ENCODE assay signal across 35 cellular contexts in genomic region chr6:25259756-25260155, GRCh38. TPM values are rescaled to one million over a fixed set of nuclear protein-coding genes. Genes with fewer than 3 reads are reported as not detected.
DNase-seq lines count a peak whose midpoint lies in the region; ATAC-seq, FAIRE-seq and TF ChIP-seq lines count a peak whose summit lies in the region.
"Had no signal": no experiment of that assay in that cellular context is flagged by ENCODE, and none has a peak within 500 bp of the region (broad histone marks: within the 10 kb centered on the region; RNA-seq: fewer than 3 reads in every experiment).

No MANE protein-coding gene starts in this region.

- H2AFZ ChIP-seq in HepG2 (ENCODE audit: low read length) (no peak overlapping the region), K562 (ENCODE audit: low read depth, low read length) (no peak overlapping the region)

- H3K27ac ChIP-seq in HepG2 (ENCODE audit: extremely low read length, insufficient read depth, low read length), result no peak overlapping the region
- no peak overlapping the region for H3K27ac ChIP-seq in right lobe of liver
- no peak overlapping the region for H3K27ac ChIP-seq in K562 (ENCODE audit: extremely low read depth, low read depth, low read length)
- H3K27ac ChIP-seq: 22Rv1; A549; BLaER1; BLaER1 treated with 17β-estradiol and CSF1 and Interleukin-3, amounts not matched to agents 10 nM and 100 nM; C4-2B had no signal

- peaks cover 16% of the 10 kb centered on the region for H3K27me3 Mint-ChIP-seq in activated CD4-positive, alpha-beta T cell treated with anti-CD3 and anti-CD28 coated beads, Interleukin-2, amount 10 ng/mL, durations not matched to agents 24 days and 14 days
- H3K27me3 Mint-ChIP-seq: CD4-positive, alpha-beta memory T cell; CD4-positive, alpha-beta T cell had no signal

- TF ChIP-seq POLR2A in HepG2 (IDR thresholded peaks at IDR 0.05; ENCODE audit: insufficient read depth in 1 of 2, low read depth in 2 of 2, low read length in 2 of 2) (no peak), right lobe of liver (IDR thresholded peaks at IDR 0.05) (no peak), K562 (conservative IDR thresholded peaks at IDR 0.05) (no peak)

- WGBS in HepG2 (ENCODE audit: low lambda C conversion rate), result 44% methylated on average over 4 of the region's 4 CpGs
- WGBS in right lobe of liver (ENCODE audit: insufficient coverage, low coverage, low lambda C conversion rate, missing lambda C conversion rate), result 91% methylated on average over 4 of the region's 4 CpGs
- 0% methylated on average over 4 of the region's 4 CpGs for WGBS in K562 (ENCODE audit: insufficient coverage, low coverage, missing lambda C conversion rate)

- ATAC-seq in HepG2 (no peak), right lobe of liver (no peak), K562 (no peak), HG03571 (IDR thresholded peaks at IDR 0.05; ENCODE audit: unreplicated experiment) (no peak)
- ATAC-seq: A549; CD8-positive, alpha-beta T cell had no signal

- H3K9me3 Mint-ChIP-seq in activated CD4-positive, alpha-beta T cell treated with anti-CD3 and anti-CD28 coated beads, Interleukin-2, amount 10 ng/mL, durations not matched to agents 24 days and 14 days, result no peaks in the 10 kb centered on the region
- H3K9me3 Mint-ChIP-seq: CD4-positive, alpha-beta memory T cell; CD4-positive, alpha-beta T cell; CD4-positive, CD25-positive, alpha-beta regulatory T cell; CD8-positive, alpha-beta memory T cell; CD8-positive, alpha-beta T cell had no signal

- H3K9me3 ChIP-seq in HepG2 (ENCODE audit: low read length) (no peaks in the 10 kb centered on the region), right lobe of liver (no peaks in the 10 kb centered on the region), K562 (replicated peaks; ENCODE audit: control insufficient read depth, insufficient read depth, low read depth, low read length) (no peaks in the 10 kb centered on the region)
- H3K9me3 ChIP-seq: A549; BE2C; BLaER1; BLaER1 treated with 17β-estradiol and CSF1 and Interleukin-3, amounts not matched to agents 10 nM and 100 nM; Caco-2 had no signal

- CTCF ChIA-PET in HepG2 (lab: Yijun Ruan, JAX; ENCODE audit: low intra/inter-chr PET ratio, low total read pairs), result no interaction called here
- CTCF ChIA-PET in K562 (lab: Yijun Ruan, JAX; ENCODE audit: low intra/inter-chr PET ratio), result no interaction called here

- no peak for TF ChIP-seq CTCF in HepG2 (CRISPR knock-in tag; IDR thresholded peaks at IDR 0.05)
- no peak for TF ChIP-seq CTCF in right lobe of liver (IDR thresholded peaks at IDR 0.05)
- no peak for TF ChIP-seq CTCF in K562 (IDR thresholded peaks at IDR 0.05 in 2 of 3, conservative IDR thresholded peaks at IDR 0.05 in 1 of 3; ENCODE audit: insufficient read depth in 2 of 3, low read depth in 1 of 3, low read length in 3 of 3)

- POLR2A ChIA-PET in HepG2 (lab: Yijun Ruan, JAX), result no interaction called here
- POLR2A ChIA-PET in K562 (lab: Yijun Ruan, JAX), result no interaction called here

- H4K20me1 ChIP-seq in HepG2 (ENCODE audit: insufficient read depth, low read length) (no peaks in the 10 kb centered on the region), K562 (replicated peaks; ENCODE audit: control insufficient read depth, insufficient read depth, low read length) (no peaks in the 10 kb centered on the region)
- H4K20me1 ChIP-seq: BLaER1; BLaER1 treated with 17β-estradiol and CSF1 and Interleukin-3, amounts not matched to agents 10 nM and 100 nM had no signal

- intact Hi-C loops in activated CD4-positive, alpha-beta T cell treated with anti-CD3 and anti-CD28 coated beads, Interleukin-2, amount 10 ng/mL, durations not matched to agents 24 days and 14 days (cut with micrococcal nuclease), result no loop called here
- intact Hi-C loops in HepG2 (cut with micrococcal nuclease; ENCODE audit: unreplicated experiment), result no loop called here
- intact Hi-C loops in right lobe of liver (cut with DNase I), result no loop called here
- intact Hi-C loops in K562 (cut with micrococcal nuclease), result no loop called here

- no peak overlapping the region for H3K27ac Mint-ChIP-seq in activated CD4-positive, alpha-beta T cell treated with anti-CD3 and anti-CD28 coated beads, Interleukin-2, amount 10 ng/mL, durations not matched to agents 24 days and 14 days
- H3K27ac Mint-ChIP-seq: B cell; CD14-positive monocyte; CD4-positive, alpha-beta memory T cell; CD4-positive, alpha-beta T cell; CD4-positive, CD25-positive, alpha-beta regulatory T cell; CD8-positive, alpha-beta T cell had no signal

- H3K36me3 ChIP-seq in HepG2 (replicated peaks in 1 of 2; ENCODE audit: control insufficient read depth in 1 of 2, insufficient read depth in 2 of 2, low read length in 2 of 2) (no peaks in the 10 kb centered on the region), right lobe of liver (no peaks in the 10 kb centered on the region), K562 (ENCODE audit: control insufficient read depth, insufficient read depth, low read length) (no peaks in the 10 kb centered on the region)
- H3K36me3 ChIP-seq: BE2C; BLaER1; BLaER1 treated with 17β-estradiol and CSF1 and Interleukin-3, amounts not matched to agents 10 nM and 100 nM had no signal

- H3K36me3 Mint-ChIP-seq in activated CD4-positive, alpha-beta T cell treated with anti-CD3 and anti-CD28 coated beads, Interleukin-2, amount 10 ng/mL, durations not matched to agents 24 days and 14 days (ENCODE audit: low read depth), result no peaks in the 10 kb centered on the region
- H3K36me3 Mint-ChIP-seq: CD14-positive monocyte; CD4-positive, alpha-beta memory T cell; CD4-positive, CD25-positive, alpha-beta regulatory T cell; CD8-positive, alpha-beta memory T cell; CD8-positive, alpha-beta T cell had no signal

- H3K27me3 ChIP-seq in HepG2 (ENCODE audit: control insufficient read depth in 1 of 2, insufficient read depth in 2 of 2, low read length in 2 of 2) (no peaks in the 10 kb centered on the region), right lobe of liver (no peaks in the 10 kb centered on the region), K562 (ENCODE audit: control insufficient read depth in 2 of 2, insufficient read depth in 2 of 2, low read length in 2 of 2) (no peaks in the 10 kb centered on the region)
- H3K27me3 ChIP-seq: BE2C; BLaER1; BLaER1 treated with 17β-estradiol and CSF1 and Interleukin-3, amounts not matched to agents 10 nM and 100 nM had no signal

- H3K4me2 ChIP-seq in HepG2 (ENCODE audit: low read depth, low read length), result no peak overlapping the region
- no peak overlapping the region for H3K4me2 ChIP-seq in K562 (ENCODE audit: insufficient read depth, low read length)
- H3K4me2 ChIP-seq: A549; BLaER1; BLaER1 treated with 17β-estradiol and CSF1 and Interleukin-3, amounts not matched to agents 10 nM and 100 nM had no signal

- H3K4me1 Mint-ChIP-seq in activated CD4-positive, alpha-beta T cell treated with anti-CD3 and anti-CD28 coated beads, Interleukin-2, amount 10 ng/mL, durations not matched to agents 24 days and 14 days, result no peaks in the 10 kb centered on the region
- H3K4me1 Mint-ChIP-seq: B cell; CD4-positive, alpha-beta memory T cell; CD4-positive, CD25-positive, alpha-beta regulatory T cell; CD8-positive, alpha-beta memory T cell had no signal

- H3K9ac ChIP-seq in HepG2 (ENCODE audit: insufficient read depth, low read depth, low read length), result no peak overlapping the region
- no peak overlapping the region for H3K9ac ChIP-seq in K562 (ENCODE audit: insufficient read depth in 1 of 2, low read depth in 2 of 2, low read length in 2 of 2)
- H3K9ac ChIP-seq: BLaER1; BLaER1 treated with 17β-estradiol and CSF1 and Interleukin-3, amounts not matched to agents 10 nM and 100 nM had no signal

- H3K4me3 Mint-ChIP-seq in activated CD4-positive, alpha-beta T cell treated with anti-CD3 and anti-CD28 coated beads, Interleukin-2, amount 10 ng/mL, durations not matched to agents 24 days and 14 days, result no peak overlapping the region
- H3K4me3 Mint-ChIP-seq: B cell; CD14-positive monocyte; CD4-positive, alpha-beta memory T cell; CD4-positive, alpha-beta T cell; CD4-positive, CD25-positive, alpha-beta regulatory T cell; CD8-positive, alpha-beta memory T cell; CD8-positive, alpha-beta T cell had no signal

- in situ Hi-C loops in HepG2 (cut with HindIII; ENCODE audit: extremely low pct_ligation_motif_present, low pct_unique_long_range_greater_than_20kb), result loop anchor here (25.0 kb wide), 1 partner anchor 628 kb away; no protein-coding TSS in a partner anchor
- in situ Hi-C loops in K562 (cut with MboI), result no loop called here

- H3K4me3 ChIP-seq in HepG2 (replicated peaks in 1 of 3; ENCODE audit: insufficient read depth in 1 of 3, low read depth in 2 of 3, low read length in 3 of 3) (no peak overlapping the region), right lobe of liver (no peak overlapping the region), K562 (no peak overlapping the region)
- H3K4me3 ChIP-seq: A549; BLaER1; BLaER1 treated with 17β-estradiol and CSF1 and Interleukin-3, amounts not matched to agents 10 nM and 100 nM had no signal

- H3K79me2 ChIP-seq in HepG2 (ENCODE audit: insufficient read depth, low read length) (no peaks in the 10 kb centered on the region), K562 (ENCODE audit: control insufficient read depth, insufficient read depth, low read length) (no peaks in the 10 kb centered on the region)

- DNase-seq in activated CD4-positive, alpha-beta T cell treated with anti-CD3 and anti-CD28 coated beads, Interleukin-2, amount 10 ng/mL, durations not matched to agents 24 days and 14 days, result peak; percentile 16
- DNase-seq in activated CD4-positive, alpha-beta T cell treated with anti-CD3 and anti-CD28 coated beads, Interleukin-2, amount 50 U/mL, for 1 hour, result no peak
- DNase-seq in HepG2 (ENCODE audit: low spot score) (no peak), right lobe of liver (no peak), K562 (ENCODE audit: extremely low read depth in 1 of 4, low spot score in 3 of 4) (no peak)
- DNase-seq: 8988T; ACHN; AML-193; BE2C; C1 segment of cervical spinal cord; Caco-2; Calu3; CD4-positive, alpha-beta memory T cell; CD4-positive, alpha-beta T cell; CD4-positive, CD25-positive, alpha-beta regulatory T cell; CD8-positive, alpha-beta memory T cell; CD8-positive, alpha-beta T cell; COR-L47; DMS 273 treated with DMSO at 0.1 percent for 48 hours; DMS153; DMS53; DMS79; DMS79 treated with DMSO at 0.1 percent for 48 hours; DND-41; EL had no signal

- TF ChIP-seq EP300 in HepG2 (IDR thresholded peaks at IDR 0.05; ENCODE audit: low read depth in 2 of 2, low read length in 2 of 2), result no peak
- no peak for TF ChIP-seq EP300 in HepG2 (CRISPR knock-in tag; IDR thresholded peaks at IDR 0.05; ENCODE audit: borderline replicate concordance)
- no peak for TF ChIP-seq EP300 in K562 (IDR thresholded peaks at IDR 0.05; ENCODE audit: low read length)

- BruUV-seq in HepG2 (replicated peaks; lab: Mats Ljungman, UMichigan), result no TSS peak
- BruUV-seq in K562 (replicated peaks; lab: Mats Ljungman, UMichigan), result no TSS peak

- no peaks in the 10 kb centered on the region for H3K9me1 ChIP-seq in K562 (ENCODE audit: control insufficient read depth, insufficient read depth, low read length)

- FAIRE-seq in HepG2 (lab: Jason Lieb, UNC) (no peak), K562 (lab: Jason Lieb, UNC) (no peak)
- FAIRE-seq: A204.1, A549, D721Med had no signal

- TF ChIP-seq RAD21 in HepG2 (CRISPR knock-in tag; IDR thresholded peaks at IDR 0.05) (no peak), K562 (CRISPR knock-in tag; conservative IDR thresholded peaks at IDR 0.05 in 1 of 2, IDR thresholded peaks at IDR 0.05 in 1 of 2) (no peak)

- no peaks in the 10 kb centered on the region for H3K4me1 ChIP-seq in HepG2 (ENCODE audit: insufficient read depth, low read length)
- no peaks in the 10 kb centered on the region for H3K4me1 ChIP-seq in right lobe of liver
- no peaks in the 10 kb centered on the region for H3K4me1 ChIP-seq in K562 (replicated peaks in 1 of 2; ENCODE audit: control insufficient read depth in 2 of 2, insufficient read depth in 2 of 2, low read length in 2 of 2)
- H3K4me1 ChIP-seq: BLaER1; BLaER1 treated with 17β-estradiol and CSF1 and Interleukin-3, amounts not matched to agents 10 nM and 100 nM; Caco-2 had no signal

RNA-seq across cellular contexts. Expression of gene CARMIL1, which starts 19.4 kb away (rescaled TPM):
- total RNA-seq in activated CD4-positive, alpha-beta T cell treated with anti-CD3 and anti-CD28 coated beads, Interleukin-2, amount 10 ng/mL, durations not matched to agents 24 days and 14 days, result 1.4 and 1.6 TPM in 2 replicates
- total RNA-seq in HepG2 (2016; rRNA removed; fragmentation: Illumina TruSeq; extraction: Trizol) (2.6 and 2.9 TPM in 2 replicates), right lobe of liver (1 to 10 TPM; 3.3 to 8.6 (median 4.6) TPM), K562 (2014; rRNA removed) (0.04 and 0.32 TPM in 2 replicates), K562 (2014; rRNA removed; fragmentation: Illumina TruSeq; extraction: Trizol) (0.11 and 0.13 TPM in 2 replicates), K562 (2015; rRNA removed; fragmentation: Illumina TruSeq; extraction: Trizol) (0.08 and 0.11 TPM in 2 replicates), K562 (2021) (0.13 TPM in 2 replicates)
- total RNA-seq in HepG2 (2016; cell fraction: cytosol; rRNA removed; fragmentation: Illumina TruSeq; extraction: Trizol; ENCODE audit: low read depth), result 0.62 and 0.71 TPM in 2 replicates
- 2.5 TPM in 2 replicates for total RNA-seq in HepG2 (2016; cell fraction: insoluble cytoplasmic fraction; rRNA removed; fragmentation: Illumina TruSeq; extraction: Trizol)
- total RNA-seq in HepG2 (2016; cell fraction: membrane; rRNA removed; fragmentation: Illumina TruSeq; extraction: Trizol), result 0.96 and 0.99 TPM in 2 replicates
- total RNA-seq in HepG2 (2016; cell fraction: nucleus; rRNA removed; fragmentation: Illumina TruSeq; extraction: Trizol), result 2.9 and 3.2 TPM in 2 replicates
- polyA plus RNA-seq in HepG2 (2011; rRNA removed) (1.4 and 1.8 TPM in 2 replicates), K562 (2011; rRNA removed) (0.05 and 0.08 TPM in 2 replicates), K562 (2014; fragmentation: Illumina TruSeq; extraction: Trizol) (0.04 and 0.09 TPM in 2 replicates), K562 (2014; fragmentation: Nextera tagmentation; extraction: Ambion mirVana) (under 1 TPM in 1 of 2 experiments, not detected in 1; 0.08 TPM), K562 (2014; rRNA removed) (0.04 TPM in 2 replicates)
- 1.1 and 1.2 TPM in 2 replicates for polyA plus RNA-seq in HepG2 (2011; cell fraction: cytosol; rRNA removed)
- polyA plus RNA-seq in HepG2 (2011; cell fraction: nucleus; rRNA removed), result 1.3 TPM in 2 replicates
- polyA plus RNA-seq in HepG2 (2012), result 1.3 and 2.3 TPM in 2 replicates
- 0.12 and 0.16 TPM in 2 replicates for polyA plus RNA-seq in HepG2 (2016; cell fraction: cytosol; fragmentation: Illumina TruSeq; extraction: Trizol; ENCODE audit: low read depth)
- polyA plus RNA-seq in HepG2 (2016; cell fraction: insoluble cytoplasmic fraction; fragmentation: Illumina TruSeq; extraction: Trizol; ENCODE audit: low read depth), result 1.6 and 2.0 TPM in 2 replicates
- polyA plus RNA-seq in HepG2 (2016; cell fraction: membrane; fragmentation: Illumina TruSeq; extraction: Trizol; ENCODE audit: low read depth), result 0.38 and 0.58 TPM in 2 replicates
- 1.9 and 2.5 TPM in 2 replicates for polyA plus RNA-seq in HepG2 (2016; cell fraction: nucleus; fragmentation: Illumina TruSeq; extraction: Trizol; ENCODE audit: insufficient read depth, low read depth)
- 1.8 and 15.1 TPM in 2 replicates for polyA minus RNA-seq in HepG2 (2011; rRNA and poly(A)+ RNA removed; ENCODE audit: low replicate concordance)
- 1.8 and 1.9 TPM in 2 replicates for polyA minus RNA-seq in HepG2 (2011; cell fraction: cytosol; rRNA and poly(A)+ RNA removed)
- 4.6 and 7.1 TPM in 2 replicates for polyA minus RNA-seq in HepG2 (2011; cell fraction: nucleus; rRNA and poly(A)+ RNA removed)
- 0.32 and 0.95 TPM in 2 replicates for total RNA-seq in K562 (2011; cell fraction: chromatin; rRNA removed; ENCODE audit: low replicate concordance)
- total RNA-seq in K562 (2011; cell fraction: nucleolus; rRNA removed), result 0.26 TPM in 1 of 2 replicates, not detected in the other
- 0.15 TPM in 2 replicates for total RNA-seq in K562 (2011; cell fraction: nucleoplasm; rRNA removed)
- 0.03 TPM in 2 replicates for polyA plus RNA-seq in K562 (2011; cell fraction: cytosol; rRNA removed)
- polyA plus RNA-seq in K562 (2011; cell fraction: nucleus; rRNA removed), result 0.04 and 0.10 TPM in 2 replicates
- polyA plus RNA-seq in K562 (2012), result 0.04 and 0.12 TPM in 2 replicates
- polyA minus RNA-seq in K562 (2011; rRNA and poly(A)+ RNA removed), result 0.18 and 0.21 TPM in 2 replicates
- 0.10 TPM in 1 of 2 replicates, not detected in the other for polyA minus RNA-seq in K562 (2011; cell fraction: cytosol; rRNA and poly(A)+ RNA removed)
- 0.13 and 0.22 TPM in 2 replicates for polyA minus RNA-seq in K562 (2011; cell fraction: nucleus; rRNA and poly(A)+ RNA removed)
- polyA plus RNA-seq: CD8-positive, alpha-beta memory T cell had no signal
